Comparison of ENCODE assay signal across 28 cellular contexts in the genomic region with DNA sequence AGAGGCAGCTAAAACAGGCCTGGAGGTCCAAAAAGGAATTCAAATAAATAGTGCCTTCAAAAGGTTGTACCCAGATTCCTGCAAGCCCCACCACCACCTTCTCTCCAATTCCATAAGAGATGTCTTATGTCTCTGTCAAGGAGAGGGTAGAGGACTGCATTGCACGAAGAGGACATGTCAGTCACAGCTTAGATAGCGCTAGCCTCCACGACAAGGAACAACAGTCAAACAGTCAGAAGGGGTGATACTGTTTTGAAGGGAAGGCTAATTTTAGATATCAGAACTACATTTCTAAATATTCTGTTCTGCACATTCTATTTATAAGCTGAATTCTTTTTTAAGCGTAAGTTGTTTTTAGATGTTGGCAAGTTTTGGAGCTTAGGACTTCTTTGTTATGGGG. TPM values are rescaled to one million over a fixed set of nuclear protein-coding genes. Genes with fewer than 3 reads are reported as not detected.
"Had no signal": no experiment of that assay in that cellular context is flagged by ENCODE, and none has a peak within 500 bp of the region (broad histone marks: within the 10 kb centered on the region; RNA-seq: fewer than 3 reads in every experiment).

No MANE protein-coding gene starts in this region.

- H3K4me3 ChIP-seq: colonic mucosa, gastrocnemius medialis, neural progenitor cell, psoas muscle, spleen, suprapubic skin, transverse colon had no signal

- H3K27ac ChIP-seq: colonic mucosa, gastrocnemius medialis, neural progenitor cell, parathyroid adenoma, psoas muscle, spleen, suprapubic skin, transverse colon had no signal

- H3K27me3 ChIP-seq: colonic mucosa, gastrocnemius medialis, spleen, transverse colon had no signal

- ATAC-seq: activated CD8-positive, alpha-beta T cell treated with anti-CD3 and anti-CD28 coated beads for 36 hours; activated naive CD8-positive, alpha-beta T cell treated with anti-CD3 and anti-CD28 coated beads, Interleukin-2, amount 50 U/mL, for 24 hours; activated T-cell treated with anti-CD3 and anti-CD28 coated beads, Interleukin-2, amount 50 U/mL, for 4 hours; gastrocnemius medialis; naive thymus-derived CD4-positive, alpha-beta T cell had no signal

- H3K4me3 Mint-ChIP-seq: activated B cell treated with CpG ODN at 0.5 μM for 24 hours; activated CD8-positive, alpha-beta T cell treated with anti-CD3 and anti-CD28 coated beads for 36 hours; activated naive CD4-positive, alpha-beta T cell treated with anti-CD3 and anti-CD28 coated beads, Interleukin-2, amount 50 U/mL, for 24 hours; activated naive CD8-positive, alpha-beta T cell treated with anti-CD3 and anti-CD28 coated beads, Interleukin-2, amount 50 U/mL, for 24 hours; activated T-cell treated with anti-CD3 and anti-CD28 coated beads, Interleukin-2, amount 50 U/mL, for 4 hours; mesothelial cell of epicardium; naive thymus-derived CD4-positive, alpha-beta T cell; neural progenitor cell; T-helper 2 cell treated with Interferon-gamma antibody and Interleukin-4, amounts not matched to agents 5 μg/mL and 100 μg/mL, for 36 hours had no signal

- H3K4me1 Mint-ChIP-seq: activated B cell treated with CpG ODN at 0.5 μM for 24 hours; activated naive CD4-positive, alpha-beta T cell treated with anti-CD3 and anti-CD28 coated beads, Interleukin-2, amount 50 U/mL, for 24 hours; activated naive CD8-positive, alpha-beta T cell treated with anti-CD3 and anti-CD28 coated beads, Interleukin-2, amount 50 U/mL, for 24 hours; mesothelial cell of epicardium; naive thymus-derived CD4-positive, alpha-beta T cell had no signal

- H3K79me2 ChIP-seq: parathyroid adenoma had no signal

- H2AFZ ChIP-seq: neural progenitor cell, parathyroid adenoma had no signal

- H3K27ac Mint-ChIP-seq: activated B cell treated with CpG ODN at 0.5 μM for 24 hours; activated CD8-positive, alpha-beta T cell treated with anti-CD3 and anti-CD28 coated beads for 36 hours; activated naive CD4-positive, alpha-beta T cell treated with anti-CD3 and anti-CD28 coated beads, Interleukin-2, amount 50 U/mL, for 24 hours; activated naive CD8-positive, alpha-beta T cell treated with anti-CD3 and anti-CD28 coated beads, Interleukin-2, amount 50 U/mL, for 24 hours; activated T-helper 2 cell treated with anti-CD3 and anti-CD28 coated beads, Interferon-gamma antibody, Interleukin-2, Interleukin-4, amounts not matched to agents 10 μg/mL and 5 μg/mL and 100 μg/mL, durations not matched to agents 14 hours and 24 hours and 36 hours; mesothelial cell of epicardium; naive thymus-derived CD4-positive, alpha-beta T cell; neural progenitor cell; T-helper 2 cell treated with Interferon-gamma antibody and Interleukin-4, amounts not matched to agents 5 μg/mL and 100 μg/mL, for 36 hours had no signal

- H3K4me1 ChIP-seq: colonic mucosa, parathyroid adenoma, psoas muscle, spleen had no signal

- H3K36me3 Mint-ChIP-seq: activated naive CD4-positive, alpha-beta T cell treated with anti-CD3 and anti-CD28 coated beads, Interleukin-2, amount 50 U/mL, for 24 hours; mesothelial cell of epicardium; naive thymus-derived CD4-positive, alpha-beta T cell; neural progenitor cell had no signal

- H3K9ac ChIP-seq: neural progenitor cell, parathyroid adenoma had no signal

- H3K4me2 ChIP-seq: neural progenitor cell had no signal

- DNase-seq: activated B cell treated with CpG ODN at 0.5 μM for 24 hours; activated CD4-positive, alpha-beta T cell treated with anti-CD3 and anti-CD28 coated beads, Interleukin-2, amount 50 U/mL, for 1 hour; activated CD8-positive, alpha-beta T cell treated with anti-CD3 and anti-CD28 coated beads for 36 hours; activated naive CD8-positive, alpha-beta T cell treated with anti-CD3 and anti-CD28 coated beads, Interleukin-2, amount 50 U/mL, for 24 hours; activated T-cell treated with anti-CD3 and anti-CD28 coated beads, Interleukin-2, amount 50 U/mL, for 4 hours; amygdala; cerebellar nuclear complex; colonic mucosa; effector memory CD4-positive, alpha-beta T cell; erythroblast; gastrocnemius medialis; naive thymus-derived CD4-positive, alpha-beta T cell; occipital lobe; psoas muscle; spleen; stimulated activated naive CD4-positive, alpha-beta T cell; T-helper 1 cell; transverse colon had no signal

- H3K9me3 ChIP-seq: colonic mucosa, gastrocnemius medialis, psoas muscle, spleen, suprapubic skin, transverse colon had no signal

- H3K36me3 ChIP-seq: colonic mucosa, gastrocnemius medialis, neural progenitor cell, spleen, transverse colon had no signal

- H3K9me3 Mint-ChIP-seq: activated B cell treated with CpG ODN at 0.5 μM for 24 hours; activated CD8-positive, alpha-beta T cell treated with anti-CD3 and anti-CD28 coated beads for 36 hours; activated naive CD4-positive, alpha-beta T cell treated with anti-CD3 and anti-CD28 coated beads, Interleukin-2, amount 50 U/mL, for 24 hours; activated naive CD8-positive, alpha-beta T cell treated with anti-CD3 and anti-CD28 coated beads, Interleukin-2, amount 50 U/mL, for 24 hours; activated T-cell treated with anti-CD3 and anti-CD28 coated beads, Interleukin-2, amount 50 U/mL, for 4 hours; activated T-helper 2 cell treated with anti-CD3 and anti-CD28 coated beads, Interferon-gamma antibody, Interleukin-2, Interleukin-4, amounts not matched to agents 10 μg/mL and 5 μg/mL and 100 μg/mL, durations not matched to agents 14 hours and 24 hours and 36 hours; mesothelial cell of epicardium; naive thymus-derived CD4-positive, alpha-beta T cell; neural progenitor cell; T-helper 2 cell treated with Interferon-gamma antibody and Interleukin-4, amounts not matched to agents 5 μg/mL and 100 μg/mL, for 36 hours had no signal

RNA-seq across cellular contexts. Expression of gene PLAC8L1, which starts 34.2 kb away (rescaled TPM):
- total RNA-seq: colonic mucosa, dermis microvascular lymphatic vessel endothelial cell, gastrocnemius medialis, liver, mammary epithelial cell, occipital lobe, suprapubic skin, transverse colon had no signal
